Comparison of ENCODE assay signal across 9 cellular contexts in genomic region chr1:54888080-54888733, GRCh38. TPM values are rescaled to one million over a fixed set of nuclear protein-coding genes. Genes with fewer than 3 reads are reported as not detected.
DNase-seq lines count a peak whose midpoint lies in the region; ATAC-seq and TF ChIP-seq lines count a peak whose summit lies in the region.
"Had no signal": no experiment of that assay in that cellular context is flagged by ENCODE, and none has a peak within 500 bp of the region (broad histone marks: within the 10 kb centered on the region; RNA-seq: fewer than 3 reads in every experiment).

No MANE protein-coding gene starts in this region.

- H3K27me3 ChIP-seq in CD8-positive, alpha-beta memory T cell (ENCODE audit: insufficient read depth, low read length, poor library complexity, severe bottlenecking): no peaks in the 10 kb centered on the region
- H3K27me3 ChIP-seq in body of pancreas: no peaks in the 10 kb centered on the region
- H3K27me3 ChIP-seq: pancreas had no signal

- POLR2A ChIA-PET in CD8-positive, alpha-beta memory T cell (lab: Charles Lee): no interaction called here
- POLR2A ChIA-PET in HEK293T (lab: Yijun Ruan, JAX): interaction anchor here (1.0 to 3.6 kb wide), 2 partner anchors 16 to 62 kb away, joined by 3 to 10 read pairs; no protein-coding TSS in a partner anchor

- WGBS in body of pancreas, 2 donors: 45 to 68% methylated on average over 7 of the region's 7 CpGs

- no peak overlapping the region for H3K4me3 ChIP-seq in CD8-positive, alpha-beta memory T cell (ENCODE audit: low read length)
- H3K4me3 ChIP-seq in body of pancreas: no peak overlapping the region

- H3K4me1 Mint-ChIP-seq in CD8-positive, alpha-beta memory T cell: peaks cover 22 to 32% (median 27%) of the 10 kb centered on the region in 3 donors
- H3K4me1 Mint-ChIP-seq in mesothelial cell of epicardium: peaks cover 48% of the 10 kb centered on the region

- H3K4me3 Mint-ChIP-seq in CD8-positive, alpha-beta memory T cell: peak overlapping the region; percentile 58 to 94 (median 76)
- H3K4me3 Mint-ChIP-seq in mesothelial cell of epicardium: peak overlapping the region; percentile 93

- H3K9me3 Mint-ChIP-seq in CD8-positive, alpha-beta memory T cell: peaks cover 0 to 2% (median 0%) of the 10 kb centered on the region in 5 donors
- no peaks in the 10 kb centered on the region for H3K9me3 Mint-ChIP-seq in mesothelial cell of epicardium

- peaks cover 0 to 3% (median 0%) of the 10 kb centered on the region in 3 donors for H3K36me3 Mint-ChIP-seq in CD8-positive, alpha-beta memory T cell
- peaks cover 4% of the 10 kb centered on the region for H3K36me3 Mint-ChIP-seq in mesothelial cell of epicardium

- TF ChIP-seq CTCF in body of pancreas (IDR thresholded peaks at IDR 0.05) (no peak), mesothelial cell of epicardium (IDR thresholded peaks at IDR 0.05; ENCODE audit: unreplicated experiment) (no peak)

- no peaks in the 10 kb centered on the region for H3K9me3 ChIP-seq in CD8-positive, alpha-beta memory T cell (ENCODE audit: low read length)
- H3K9me3 ChIP-seq in KOPT-K1 (ENCODE audit: insufficient read depth, low read length, poor library complexity, severe bottlenecking) (no peaks in the 10 kb centered on the region), body of pancreas (no peaks in the 10 kb centered on the region)
- H3K9me3 ChIP-seq: pancreas had no signal

- H3K4me1 ChIP-seq in CD8-positive, alpha-beta memory T cell (ENCODE audit: insufficient read depth, low read length): peaks cover 12% of the 10 kb centered on the region
- peaks cover 45% of the 10 kb centered on the region for H3K4me1 ChIP-seq in body of pancreas

- peak overlapping the region; percentile 4 for H3K27ac ChIP-seq in CD8-positive, alpha-beta memory T cell (ENCODE audit: low read depth, low read length)
- H3K27ac ChIP-seq in KOPT-K1 (ENCODE audit: low read depth, low read length, poor library complexity, severe bottlenecking) (peak overlapping the region; percentile 82), body of pancreas (peak overlapping the region in 3 of 4 donors; percentile 60 to 83 (median 68))

- H3K27me3 Mint-ChIP-seq in CD8-positive, alpha-beta memory T cell: peaks cover 14 to 22% of the 10 kb centered on the region in 2 donors
- H3K27me3 Mint-ChIP-seq in mesothelial cell of epicardium (ENCODE audit: low read depth): no peaks in the 10 kb centered on the region

- ATAC-seq in body of pancreas: peak; percentile 25

- TF ChIP-seq POLR2A in body of pancreas (IDR thresholded peaks at IDR 0.05): no peak

- DNase-seq in CD8-positive, alpha-beta memory T cell: no peak
- peak in 1 of 4 donors; percentile 17 for DNase-seq in body of pancreas
- DNase-seq in mesothelial cell of epicardium (ENCODE audit: low spot score in 2 of 2, unreplicated experiment in 2 of 2): no peak
- no peak for DNase-seq in stimulated activated naive CD4-positive, alpha-beta T cell treated with Interleukin-2 at 50 U/mL for 16 hours (lab: John Stamatoyannopoulos, UW)
- DNase-seq in GM03348 (ENCODE audit: low spot score): no peak
- DNase-seq in HEK293T (ENCODE audit: extremely low spot score): no peak
- DNase-seq in NCI-H2171 treated with DMSO at 0.1 percent for 48 hours (lab: John Stamatoyannopoulos, UW): no peak
- DNase-seq: pancreas had no signal

- H3K27ac Mint-ChIP-seq in CD8-positive, alpha-beta memory T cell: peak overlapping the region in 1 of 8 donors; percentile 19
- H3K27ac Mint-ChIP-seq in mesothelial cell of epicardium: peak overlapping the region; percentile 88

- CTCF ChIA-PET in CD8-positive, alpha-beta memory T cell (lab: Charles Lee): interaction anchor here (0.9 to 1.1 kb wide), 2 partner anchors 9 to 17 kb away, joined by 3 read pairs; no protein-coding TSS in a partner anchor
- CTCF ChIA-PET in HEK293T (lab: Yijun Ruan, JAX): interaction anchor here (2.9 kb wide), 1 partner anchor 9 kb away, joined by 7 read pairs; no protein-coding TSS in a partner anchor

- H3K36me3 ChIP-seq in CD8-positive, alpha-beta memory T cell (ENCODE audit: insufficient read depth, low read length): no peaks in the 10 kb centered on the region
- peaks cover 22% of the 10 kb centered on the region for H3K36me3 ChIP-seq in KOPT-K1 (ENCODE audit: insufficient read depth, low read length)
- H3K36me3 ChIP-seq in body of pancreas (replicated peaks in 1 of 2; ENCODE audit: insufficient read depth in 1 of 2, low read depth in 2 of 2): no peaks in the 10 kb centered on the region
- H3K36me3 ChIP-seq: pancreas had no signal

- intact Hi-C loops in body of pancreas (cut with DNase I): no loop called here

TF ChIP-seq in HEK293T, 16 proteins besides CTCF, POLR2A, EP300 and RAD21:
- TF ChIP-seq FOXK2 (IDR thresholded peaks at IDR 0.05) (no peak), NFRKB (IDR thresholded peaks at IDR 0.05) (no peak)
TF ChIP-seq in HEK293T: peak in this region for 0.

RNA-seq across cellular contexts. Expression of gene DHCR24, which starts 1.2 kb away (rescaled TPM):
- total RNA-seq in CD8-positive, alpha-beta memory T cell: 10 to 100 TPM; 54.6 to 59.8 TPM
- 2.6 TPM for polyA plus RNA-seq in CD8-positive, alpha-beta memory T cell
- 10 to 100 TPM; 23.6 to 32.3 TPM for total RNA-seq in body of pancreas
- 92.5 to 96.4 TPM (median 92.7 TPM) in 3 replicates for total RNA-seq in mesothelial cell of epicardium

Comparison
In these comparisons a context has a peak if more than half of its experiments do, and no peak if none do; other contexts are left out.
1. H3K27ac ChIP-seq: peak in every context shown above with its lines; median percentile 82 in KOPT-K1; 68 in body of pancreas; 4 in CD8-positive, alpha-beta memory T cell.